17 cellular contexts compared by ENCODE assay signal in genomic region chr15:99167640-99168039, GRCh38.
DNase-seq lines count a peak whose midpoint lies in the region; ATAC-seq and TF ChIP-seq lines count a peak whose summit lies in the region.
"Had no signal": no experiment of that assay in that cellular context is flagged by ENCODE, and none has a peak within 500 bp of the region (broad histone marks: within the 10 kb centered on the region; RNA-seq: fewer than 3 reads in every experiment).

No MANE protein-coding gene starts in this region.

- peaks cover 17% of the 10 kb centered on the region; the same call in 1 of the 2 replicates for H3K36me3 ChIP-seq in SJCRH30

- peak overlapping the region; percentile 18 for H3K27ac ChIP-seq in SJCRH30
- H3K27ac ChIP-seq: GM23248, spleen had no signal

- peak; percentile 56 for ATAC-seq in GM21737 (IDR thresholded peaks at IDR 0.05; ENCODE audit: unreplicated experiment)
- ATAC-seq in sciatic nerve: peak; percentile 85
- ATAC-seq in GM21723 (IDR thresholded peaks at IDR 0.05; ENCODE audit: unreplicated experiment): no peak
- ATAC-seq: naive thymus-derived CD8-positive, alpha-beta T cell had no signal

- H3K4me3 ChIP-seq in GM12865 (ENCODE audit: low read depth, low read length): no peak overlapping the region
- H3K4me3 ChIP-seq in SJCRH30: no peak overlapping the region
- H3K4me3 ChIP-seq: GM23248, spleen had no signal

- DNase-seq in GM12865 (ENCODE audit: low read depth) (peak; percentile 64), SJCRH30 (peak in 1 of 2 experiments; percentile 27), sciatic nerve (ENCODE audit: low spot score) (no peak), HPDE6-E6E7 (ENCODE audit: extremely low spot score) (no peak), NOMO-1 treated with DMSO at 0.1 percent for 48 hours (lab: John Stamatoyannopoulos, UW; ENCODE audit: unreplicated experiment) (no peak), NCI-H1105 (lab: John Stamatoyannopoulos, UW) (no peak)
- DNase-seq: activated CD8-positive, alpha-beta memory T cell treated with anti-CD3 and anti-CD28 coated beads, Interleukin-2, amount 50 U/mL, for 4 hours; cortex of kidney; DMS79; GM23248; naive thymus-derived CD8-positive, alpha-beta T cell; NCI-H1694; NCI-H526; SHP77; spleen had no signal

- intact Hi-C loops in sciatic nerve (cut with DNase I): no loop called here

- no peaks in the 10 kb centered on the region for H3K27me3 ChIP-seq in SJCRH30
- H3K27me3 ChIP-seq: spleen had no signal

- peaks cover 12% of the 10 kb centered on the region for H3K4me1 ChIP-seq in SJCRH30

- no peak for TF ChIP-seq CTCF in GM12865 (IDR thresholded peaks at IDR 0.05; ENCODE audit: insufficient read depth, low read depth, low read length, missing control alignments)

- no peaks in the 10 kb centered on the region for H3K9me3 ChIP-seq in SJCRH30 (replicated peaks)
- H3K9me3 ChIP-seq: spleen had no signal
